Comparison of ENCODE assay signal across 18 cellular contexts in genomic region chr22:49628351-49629023, GRCh38.
DNase-seq lines count a peak whose midpoint lies in the region; ATAC-seq lines count a peak whose summit lies in the region.
"Had no signal": no experiment of that assay in that cellular context is flagged by ENCODE, and none has a peak within 500 bp of the region (broad histone marks: within the 10 kb centered on the region; RNA-seq: fewer than 3 reads in every experiment).

No MANE protein-coding gene starts in this region.

- intact Hi-C loops in sciatic nerve (cut with DNase I): no loop called here
- intact Hi-C loops in left colon (cut with DNase I, micrococcal nuclease): no loop called here

- ATAC-seq in sciatic nerve: peak; percentile 8
- no peak for ATAC-seq in left colon
- ATAC-seq: activated T-cell treated with anti-CD3 and anti-CD28 coated beads, Interleukin-2, amount 50 U/mL, for 72 hours; left lung had no signal

- DNase-seq in DMS 273 (lab: John Stamatoyannopoulos, UW; ENCODE audit: unreplicated experiment): peak; percentile 14
- DNase-seq in DMS 273 treated with DMSO at 0.1 percent for 48 hours (lab: John Stamatoyannopoulos, UW): no peak
- peak; percentile 65 for DNase-seq in NCI-H146 (lab: John Stamatoyannopoulos, UW)
- DNase-seq in ecto neural progenitor cell (ENCODE audit: low spot score): peak; percentile 82
- no peak for DNase-seq in sciatic nerve (ENCODE audit: low spot score)
- DNase-seq in left colon: no peak
- no peak for DNase-seq in NCI-H2107 (lab: John Stamatoyannopoulos, UW)
- DNase-seq in NCI-H345 treated with DMSO at 0.1 percent for 48 hours (lab: John Stamatoyannopoulos, UW; ENCODE audit: unreplicated experiment): no peak
- DNase-seq: activated B cell treated with CpG ODN at 0.5 μM for 24 hours; activated CD4-positive, alpha-beta memory T cell treated with anti-CD3 and anti-CD28 coated beads, Interleukin-2, amount 10 ng/mL, durations not matched to agents 7 days and 5 days; activated T-cell treated with anti-CD3 and anti-CD28 coated beads, Interleukin-2, amount 50 U/mL, for 72 hours; brain microvascular endothelial cell; GF-D8; OCI-M1; ovary; stimulated activated CD4-positive, alpha-beta T cell treated with anti-CD3 and anti-CD28 coated beads, Interleukin-2, amount 100 ng/mL, for 48 hours; T-helper 2 cell had no signal

Comparison
In these comparisons a context has a peak if more than half of its experiments do, and no peak if none do; other contexts are left out.
1. DNase-seq: peak in DMS 273 (single experiment), NCI-H146 (single experiment) and ecto neural progenitor cell (single experiment); none in DMS 273 treated with DMSO at 0.1 percent for 48 hours (single experiment), sciatic nerve (single experiment), left colon (0 of 2), NCI-H2107 (single experiment) and NCI-H345 treated with DMSO at 0.1 percent for 48 hours (single experiment).